Comparison of ENCODE assay signal across 16 cellular contexts in genomic region chr1:8162168-8162567, GRCh38.
"Had no signal": no experiment of that assay in that cellular context is flagged by ENCODE, and none has a peak within 500 bp of the region (broad histone marks: within the 10 kb centered on the region; RNA-seq: fewer than 3 reads in every experiment).

No MANE protein-coding gene starts in this region.

- H3K9me3 ChIP-seq: esophagus squamous epithelium, neutrophil, thyroid gland, uterus had no signal

- H3K9me3 Mint-ChIP-seq: activated CD4-positive, alpha-beta T cell treated with anti-CD3 and anti-CD28 coated beads, Interleukin-2, amount 10 ng/mL, durations not matched to agents 7 days and 5 days; naive thymus-derived CD4-positive, alpha-beta T cell; stimulated activated memory B cell treated with anti-CD40 and anti-IgM and Interleukin-4, amounts not matched to agents 10 μg/mL and 1 μg/mL and 100 μg/mL, for 72 hours had no signal

- H3K4me1 ChIP-seq: uterus had no signal

- DNase-seq: activated CD4-positive, alpha-beta T cell treated with anti-CD3 and anti-CD28 coated beads, Interleukin-2, amount 10 ng/mL, durations not matched to agents 7 days and 5 days; activated CD8-positive, alpha-beta memory T cell treated with anti-CD3 and anti-CD28 coated beads, Interleukin-2, amount 50 U/mL, for 48 hours; activated gamma-delta T cell treated with Interleukin-2 at 50 U/mL for 16 hours; activated T-cell treated with anti-CD3 and anti-CD28 coated beads, Interleukin-2, amount 50 U/mL, for 72 hours; cortex of kidney; effector CD4-positive, alpha-beta T cell; esophagus squamous epithelium; hippocampal formation; naive thymus-derived CD4-positive, alpha-beta T cell; T-helper 9 cell; thyroid gland; uterus had no signal

- H3K9ac ChIP-seq: parathyroid adenoma had no signal

- H3K27ac ChIP-seq: esophagus squamous epithelium, neutrophil, parathyroid adenoma, thyroid gland, uterus had no signal

- H3K36me3 ChIP-seq: esophagus squamous epithelium, neutrophil, thyroid gland, uterus had no signal

- H3K4me3 ChIP-seq: esophagus squamous epithelium, lung, thyroid gland, uterus had no signal

- H3K36me3 Mint-ChIP-seq: stimulated activated memory B cell treated with anti-CD40 and anti-IgM and Interleukin-4, amounts not matched to agents 10 μg/mL and 1 μg/mL and 100 μg/mL, for 72 hours had no signal

- H3K27ac Mint-ChIP-seq: activated CD4-positive, alpha-beta T cell treated with anti-CD3 and anti-CD28 coated beads, Interleukin-2, amount 10 ng/mL, durations not matched to agents 7 days and 5 days; activated T-cell treated with anti-CD3 and anti-CD28 coated beads, Interleukin-2, amount 50 U/mL, for 72 hours; stimulated activated memory B cell treated with anti-CD40 and anti-IgM and Interleukin-4, amounts not matched to agents 10 μg/mL and 1 μg/mL and 100 μg/mL, for 72 hours had no signal

- ATAC-seq: activated T-cell treated with anti-CD3 and anti-CD28 coated beads, Interleukin-2, amount 50 U/mL, for 72 hours; naive thymus-derived CD4-positive, alpha-beta T cell; stimulated activated memory B cell treated with anti-CD40 and anti-IgM and Interleukin-4, amounts not matched to agents 10 μg/mL and 1 μg/mL and 100 μg/mL, for 72 hours had no signal

- H3K4me3 Mint-ChIP-seq: activated CD4-positive, alpha-beta T cell treated with anti-CD3 and anti-CD28 coated beads, Interleukin-2, amount 10 ng/mL, durations not matched to agents 7 days and 5 days; activated T-cell treated with anti-CD3 and anti-CD28 coated beads, Interleukin-2, amount 50 U/mL, for 72 hours; naive thymus-derived CD4-positive, alpha-beta T cell; stimulated activated memory B cell treated with anti-CD40 and anti-IgM and Interleukin-4, amounts not matched to agents 10 μg/mL and 1 μg/mL and 100 μg/mL, for 72 hours had no signal

- H3K27me3 ChIP-seq: esophagus squamous epithelium, thyroid gland, uterus had no signal
